Comparison of ENCODE assay signal across 1 cellular context in the genomic region with DNA sequence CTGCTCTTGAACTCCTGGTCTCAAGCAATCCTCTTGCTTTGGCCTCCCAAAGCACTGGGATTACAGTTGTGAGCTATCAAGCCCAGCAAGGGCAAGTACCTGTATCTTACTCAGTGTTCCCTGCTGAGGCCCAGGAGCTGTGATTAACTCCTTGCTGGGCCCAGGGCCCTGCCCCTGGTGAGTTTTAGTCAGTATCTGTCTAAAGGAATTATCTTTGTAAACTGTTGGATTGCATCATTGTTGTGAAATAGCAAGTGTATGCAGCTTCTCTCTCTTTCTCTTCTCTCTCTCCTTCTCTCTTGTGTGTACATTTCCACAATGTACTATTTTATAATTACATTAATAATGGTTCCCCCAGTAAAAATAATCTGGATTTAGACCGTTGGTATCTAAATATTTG.
TF ChIP-seq lines count a peak whose summit lies in the region.

No MANE protein-coding gene starts in this region.

TF ChIP-seq in IMR-90, 13 proteins besides CTCF, POLR2A, EP300 and RAD21:
- peak; percentile 82 for TF ChIP-seq CEBPB (IDR thresholded peaks at IDR 0.05; ENCODE audit: low read depth, low read length)
